1 cellular context compared by ENCODE assay signal in genomic region chr3:17420668-17421067, GRCh38.
TF ChIP-seq lines count a peak whose summit lies in the region.

No MANE protein-coding gene starts in this region.

TF ChIP-seq in HepG2, 621 proteins besides CTCF, POLR2A, EP300 and RAD21 (continued from another document):
- TF ChIP-seq POGK (CRISPR knock-in tag; conservative IDR thresholded peaks at IDR 0.05) (no peak), SMAD1 (CRISPR knock-in tag; IDR thresholded peaks at IDR 0.05; ENCODE audit: borderline replicate concordance, low read depth) (no peak)
